1 cellular context compared by ENCODE assay signal in genomic region chr12:106223485-106224391, GRCh38.
TF ChIP-seq lines count a peak whose summit lies in the region.

No MANE protein-coding gene starts in this region.

TF ChIP-seq in HEK293, 187 proteins besides CTCF, POLR2A, EP300 and RAD21 (continued from another document):
- TF ChIP-seq, protein P1, sequence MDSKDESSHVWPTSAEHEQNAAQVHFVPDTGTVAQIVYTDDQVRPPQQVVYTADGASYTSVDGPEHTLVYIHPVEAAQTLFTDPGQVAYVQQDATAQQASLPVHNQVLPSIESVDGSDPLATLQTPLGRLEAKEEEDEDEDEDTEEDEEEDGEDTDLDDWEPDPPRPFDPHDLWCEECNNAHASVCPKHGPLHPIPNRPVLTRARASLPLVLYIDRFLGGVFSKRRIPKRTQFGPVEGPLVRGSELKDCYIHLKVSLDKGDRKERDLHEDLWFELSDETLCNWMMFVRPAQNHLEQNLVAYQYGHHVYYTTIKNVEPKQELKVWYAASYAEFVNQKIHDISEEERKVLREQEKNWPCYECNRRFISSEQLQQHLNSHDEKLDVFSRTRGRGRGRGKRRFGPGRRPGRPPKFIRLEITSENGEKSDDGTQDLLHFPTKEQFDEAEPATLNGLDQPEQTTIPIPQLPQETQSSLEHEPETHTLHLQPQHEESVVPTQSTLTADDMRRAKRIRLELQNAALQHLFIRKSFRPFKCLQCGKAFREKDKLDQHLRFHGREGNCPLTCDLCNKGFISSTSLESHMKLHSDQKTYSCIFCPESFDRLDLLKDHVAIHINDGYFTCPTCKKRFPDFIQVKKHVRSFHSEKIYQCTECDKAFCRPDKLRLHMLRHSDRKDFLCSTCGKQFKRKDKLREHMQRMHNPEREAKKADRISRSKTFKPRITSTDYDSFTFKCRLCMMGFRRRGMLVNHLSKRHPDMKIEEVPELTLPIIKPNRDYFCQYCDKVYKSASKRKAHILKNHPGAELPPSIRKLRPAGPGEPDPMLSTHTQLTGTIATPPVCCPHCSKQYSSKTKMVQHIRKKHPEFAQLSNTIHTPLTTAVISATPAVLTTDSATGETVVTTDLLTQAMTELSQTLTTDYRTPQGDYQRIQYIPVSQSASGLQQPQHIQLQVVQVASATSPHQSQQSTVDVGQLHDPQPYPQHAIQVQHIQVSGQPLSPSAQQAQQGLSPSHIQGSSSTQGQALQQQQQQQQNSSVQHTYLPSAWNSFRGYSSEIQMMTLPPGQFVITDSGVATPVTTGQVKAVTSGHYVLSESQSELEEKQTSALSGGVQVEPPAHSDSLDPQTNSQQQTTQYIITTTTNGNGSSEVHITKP (tag by site-specific recombination; IDR thresholded peaks at IDR 0.05) = peak; percentile 70
- TF ChIP-seq SALL2 (tag by site-specific recombination; IDR thresholded peaks at IDR 0.05; ENCODE audit: borderline replicate concordance) (no peak), ZNF654 (tag by site-specific recombination; IDR thresholded peaks at IDR 0.05; ENCODE audit: low read depth) (peak; percentile 91)
